ENCODE assay signal across 16 cellular contexts in the genomic region with DNA sequence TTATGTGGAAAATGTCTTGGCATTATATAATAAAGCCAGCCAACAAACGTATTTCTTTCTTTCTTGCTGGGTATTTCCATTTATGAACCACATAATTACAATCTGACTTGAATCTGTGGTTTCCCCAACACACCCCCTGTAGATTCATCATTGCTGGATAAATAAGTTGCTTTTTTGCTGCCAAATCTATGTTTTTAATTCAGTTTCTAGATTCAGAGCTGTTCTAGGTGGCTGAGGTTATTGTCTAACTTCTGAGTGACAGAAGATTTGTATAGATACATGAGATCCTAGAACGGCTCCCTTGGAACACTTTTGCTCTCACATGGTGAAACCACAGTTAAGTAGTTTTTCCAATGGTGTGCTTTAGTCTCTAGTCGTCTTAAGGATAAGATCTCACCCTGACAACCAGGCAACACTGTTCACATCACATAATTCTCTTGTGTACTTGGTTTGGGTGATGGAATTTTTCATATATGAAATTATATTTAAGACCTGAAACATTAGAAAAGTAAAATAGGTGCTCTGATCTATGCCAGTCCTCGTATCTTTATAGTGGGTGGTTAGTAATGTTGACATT.
A peak's percentile ranks its signal among the peaks of the same experiment; 100 is the strongest.
DNase-seq lines count a peak whose midpoint lies in the region; ATAC-seq and TF ChIP-seq lines count a peak whose summit lies in the region.
"Had no signal": no experiment of that assay in that cellular context is flagged by ENCODE, and none has a peak within 500 bp of the region (broad histone marks: within the 10 kb centered on the region; RNA-seq: fewer than 3 reads in every experiment).

No MANE protein-coding gene starts in this region.

- H3K4me3 Mint-ChIP-seq in T-helper 17 cell: no peak overlapping the region

- peaks cover 0 to 31% of the 10 kb centered on the region in 2 donors for H3K36me3 Mint-ChIP-seq in activated naive CD4-positive, alpha-beta T cell treated with anti-CD3 and anti-CD28 coated beads, Interleukin-2, amount 50 U/mL, for 72 hours
- H3K36me3 Mint-ChIP-seq in T-helper 17 cell (ENCODE audit: low read depth): peaks cover 5% of the 10 kb centered on the region

- H3K27me3 Mint-ChIP-seq in T-helper 17 cell: no peaks in the 10 kb centered on the region

- peaks cover 40% of the 10 kb centered on the region for H3K4me1 Mint-ChIP-seq in T-helper 17 cell

- H3K27ac Mint-ChIP-seq in activated naive CD4-positive, alpha-beta T cell treated with anti-CD3 and anti-CD28 coated beads, Interleukin-2, amount 50 U/mL, for 72 hours: peak overlapping the region in 1 of 2 donors; percentile 15
- peak overlapping the region; percentile 69 for H3K27ac Mint-ChIP-seq in T-helper 17 cell

- no peak for TF ChIP-seq POLR2A in erythroblast (IDR thresholded peaks at IDR 0.05; ENCODE audit: low read length)

- peaks cover 0 to 10% of the 10 kb centered on the region in 2 donors for H3K9me3 Mint-ChIP-seq in activated naive CD4-positive, alpha-beta T cell treated with anti-CD3 and anti-CD28 coated beads, Interleukin-2, amount 50 U/mL, for 72 hours

- ATAC-seq in activated naive CD4-positive, alpha-beta T cell treated with anti-CD3 and anti-CD28 coated beads, Interleukin-2, amount 50 U/mL, for 72 hours: peak; percentile 24 to 47
- peak; percentile 67 for ATAC-seq in T-helper 17 cell
- ATAC-seq: HepG2 had no signal

- H3K9me3 ChIP-seq in T-helper 17 cell (ENCODE audit: control insufficient read depth, low read length, poor library complexity, severe bottlenecking): no peaks in the 10 kb centered on the region
- H3K9me3 ChIP-seq: BE2C, MG63 had no signal

- no peak for DNase-seq in activated naive CD4-positive, alpha-beta T cell treated with anti-CD3 and anti-CD28 coated beads, Interleukin-2, amount 50 U/mL, for 72 hours (ENCODE audit: low spot score in 2 of 2)
- DNase-seq in activated naive CD4-positive, alpha-beta T cell treated with anti-CD3 and anti-CD28 coated beads, Interleukin-2, amount 50 U/mL, for 16 hours: no peak
- DNase-seq in T-helper 17 cell: no peak
- peak; percentile 55 for DNase-seq in fibroblast of peridontal ligament (ENCODE audit: extremely low read depth)
- DNase-seq in erythroblast (lab: John Stamatoyannopoulos, UW): no peak
- no peak for DNase-seq in NCI-H146 treated with DMSO at 0.1 percent for 48 hours (lab: John Stamatoyannopoulos, UW; ENCODE audit: unreplicated experiment)
- DNase-seq in amniotic stem cell (lab: John Stamatoyannopoulos, UW): no peak
- DNase-seq: BE2C, GF-D8, H7, MG63, NCI-H1092 treated with DMSO at 0.1 percent for 48 hours, NCI-H187, NCI-H446, PC-9 had no signal
